ENCODE assay signal across 1 cellular context in the genomic region with DNA sequence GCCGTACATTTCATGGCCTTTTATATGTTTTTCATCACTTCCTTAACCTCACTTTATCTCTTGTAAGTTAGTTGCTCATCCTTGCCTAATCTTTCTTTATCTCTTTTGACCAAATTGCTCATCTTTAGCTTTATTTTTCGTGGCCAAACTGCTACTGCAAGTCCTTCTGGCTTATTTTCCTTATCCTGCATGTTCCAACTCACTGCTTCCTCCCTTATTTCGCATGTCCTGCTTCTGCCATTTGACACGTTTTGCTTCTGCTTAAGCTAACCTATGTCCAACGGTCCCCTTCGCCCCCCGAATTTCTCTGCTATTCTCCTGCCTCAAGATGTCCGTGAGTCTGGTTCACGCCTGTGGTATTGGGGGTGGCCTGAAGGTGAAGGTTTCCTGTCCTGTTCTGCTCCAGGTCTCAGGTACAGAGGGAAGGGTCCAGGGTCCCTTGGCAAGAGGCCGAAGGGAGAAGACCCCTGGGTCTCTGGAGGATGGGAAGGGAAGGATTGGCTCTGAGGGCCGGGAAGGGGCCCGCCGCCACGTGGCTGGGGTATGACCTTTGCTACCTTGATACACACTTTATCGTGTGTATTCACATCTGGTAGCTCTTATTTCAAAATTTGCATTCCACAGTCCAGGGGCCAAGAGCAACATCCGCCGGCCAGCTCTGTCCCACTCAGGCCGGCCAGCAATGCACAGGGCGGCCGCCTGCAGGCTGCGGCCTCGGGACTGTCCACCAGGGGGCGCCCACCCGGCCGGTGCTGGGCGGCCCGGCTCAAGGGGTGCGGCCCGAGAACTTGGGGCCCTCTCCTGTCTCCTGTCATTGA.
TF ChIP-seq lines count a peak whose summit lies in the region.

No MANE protein-coding gene starts in this region.

TF ChIP-seq in K562, 482 proteins besides CTCF, POLR2A, EP300 and RAD21 (continued from another document and continues in another):
- TF ChIP-seq ZSCAN32 (CRISPR knock-in tag; IDR thresholded peaks at IDR 0.05) (no peak; the same call in 1 of the 2 replicates), HDAC6 (IDR thresholded peaks at IDR 0.05; ENCODE audit: low read depth, low read length) (no peak), RFX1 (IDR thresholded peaks at IDR 0.05) (no peak), SMAD1 (IDR thresholded peaks at IDR 0.05; ENCODE audit: low read depth, low read length, partially characterized antibody) (no peak), CEBPZ (IDR thresholded peaks at IDR 0.05; ENCODE audit: borderline replicate concordance, low read depth, low read length) (no peak), HDAC8 (tag; IDR thresholded peaks at IDR 0.05) (no peak), RREB1 (CRISPR knock-in tag; IDR thresholded peaks at IDR 0.05) (no peak), CHD7 (IDR thresholded peaks at IDR 0.05; ENCODE audit: low read depth, low read length) (no peak), ZNF445 (CRISPR knock-in tag; IDR thresholded peaks at IDR 0.05; ENCODE audit: low read depth) (no peak), ZNF384 (IDR thresholded peaks at IDR 0.05; ENCODE audit: low read depth, low read length) (0 out of 2 replicates have a peak, but pooled peaks have one; percentile 3), THAP12 (CRISPR knock-in tag; IDR thresholded peaks at IDR 0.05) (no peak), RNF219 (CRISPR knock-in tag; IDR thresholded peaks at IDR 0.05) (no peak), E2F6 (IDR thresholded peaks at IDR 0.05; ENCODE audit: borderline replicate concordance in 1 of 2, extremely low read depth in 1 of 2, insufficient read depth in 1 of 2, insufficient read length in 1 of 2, low read depth in 1 of 2, low read length in 1 of 2, poor library complexity in 1 of 2, severe bottlenecking in 1 of 2) (peak in 1 of 2 experiments; percentile 52)
